In the genomic region with DNA sequence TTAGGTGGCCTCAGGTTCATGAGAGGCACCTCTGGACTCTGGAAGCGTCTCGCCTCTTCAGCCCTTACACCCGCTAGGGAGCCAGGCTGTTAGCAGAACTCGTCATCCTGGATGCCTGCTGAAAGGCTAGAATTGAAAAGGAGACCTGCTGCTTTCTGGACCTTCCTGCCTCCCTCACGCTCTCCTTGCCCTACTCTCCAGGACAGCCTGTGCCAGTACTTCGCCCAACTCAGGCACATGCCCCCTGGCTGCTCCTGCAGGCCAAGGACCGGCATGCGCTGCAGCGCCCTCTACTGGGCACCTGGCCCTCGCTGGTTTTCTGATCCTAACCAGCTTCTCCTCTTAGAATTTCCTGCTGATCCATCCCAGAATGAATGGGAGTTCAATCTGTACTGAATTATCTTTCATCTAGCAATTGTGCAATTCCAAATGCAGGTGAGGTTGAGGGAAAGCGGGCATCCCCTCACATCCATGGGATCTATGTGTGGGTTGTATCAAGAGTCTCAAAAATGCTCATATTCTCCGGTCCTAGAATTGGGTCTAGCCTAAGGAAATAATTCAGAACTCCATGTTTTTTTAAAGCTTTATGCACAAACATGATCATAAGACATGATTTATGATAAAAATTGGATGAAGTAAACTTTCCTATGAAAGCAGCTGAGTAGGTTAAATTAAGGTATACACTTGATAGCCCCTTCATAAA, we compare ENCODE assay signal across 8 cellular contexts.
DNase-seq lines count a peak whose midpoint lies in the region; ATAC-seq, FAIRE-seq and TF ChIP-seq lines count a peak whose summit lies in the region.

No MANE protein-coding gene starts in this region.

- DNase-seq in COR-L47 (lab: John Stamatoyannopoulos, UW) (peak; percentile 70), HTR-8/SVneo (ENCODE audit: insufficient read length, low spot score) (peak; percentile 97), SK-MEL-5 (ENCODE audit: low read depth, low spot score) (peak; percentile 79), foreskin fibroblast (peak; percentile 45 to 80), posterior vena cava (ENCODE audit: low spot score) (peak; percentile 90), vagina (ENCODE audit: extremely low spot score in 2 of 2) (no peak)
- peak; percentile 91 for DNase-seq in activated effector memory CD4-positive, alpha-beta T cell treated with anti-CD3 and anti-CD28 coated beads, Interleukin-2, amount 50 U/mL, for 16 hours

- no peak for ATAC-seq in HG03135 (IDR thresholded peaks at IDR 0.05; ENCODE audit: unreplicated experiment)

- TF ChIP-seq POLR2A in vagina (IDR thresholded peaks at IDR 0.05): no peak

- H3K9me3 ChIP-seq in vagina: no peaks in the 10 kb centered on the region

- intact Hi-C loops in posterior vena cava (cut with DNase I) (loop anchor here in 1 of 2 donors (5.0 kb wide), 1 partner anchor 159 kb away; no protein-coding TSS in a partner anchor), vagina (cut with DNase I) (no loop called here)

- peak; percentile 94 for FAIRE-seq in HTR-8/SVneo (lab: Jason Lieb, UNC)

- in situ Hi-C loops in SK-MEL-5 (cut with HindIII; ENCODE audit: low pct_unique_long_range_greater_than_20kb, low sequenced_read_pairs): no loop called here

- peaks cover 0 to 38% of the 10 kb centered on the region in 2 donors for H3K36me3 ChIP-seq in vagina

- H3K4me3 ChIP-seq in foreskin fibroblast (ENCODE audit: low read depth in 1 of 2, low read length in 2 of 2) (no peak overlapping the region), vagina (no peak overlapping the region)

- peaks cover 36% of the 10 kb centered on the region for H3K4me1 ChIP-seq in vagina

- peak; percentile 98 for TF ChIP-seq CTCF in foreskin fibroblast (IDR thresholded peaks at IDR 0.05; ENCODE audit: low read depth, low read length)
- peak; percentile 30 to 63 (median 59) for TF ChIP-seq CTCF in vagina (IDR thresholded peaks at IDR 0.05)

- peak overlapping the region; percentile 37 for H3K27ac ChIP-seq in vagina

- H3K27me3 ChIP-seq in vagina: no peaks in the 10 kb centered on the region

Comparison
In these comparisons a context has a peak if more than half of its experiments do, and no peak if none do; other contexts are left out.
1. DNase-seq: peak in COR-L47 (single experiment), HTR-8/SVneo (single experiment), SK-MEL-5 (single experiment), activated effector memory CD4-positive, alpha-beta T cell treated with anti-CD3 and anti-CD28 coated beads, Interleukin-2, amount 50 U/mL, for 16 hours (single experiment), foreskin fibroblast (2 of 2) and posterior vena cava (single experiment); none in vagina (0 of 2).